In the genomic region with DNA sequence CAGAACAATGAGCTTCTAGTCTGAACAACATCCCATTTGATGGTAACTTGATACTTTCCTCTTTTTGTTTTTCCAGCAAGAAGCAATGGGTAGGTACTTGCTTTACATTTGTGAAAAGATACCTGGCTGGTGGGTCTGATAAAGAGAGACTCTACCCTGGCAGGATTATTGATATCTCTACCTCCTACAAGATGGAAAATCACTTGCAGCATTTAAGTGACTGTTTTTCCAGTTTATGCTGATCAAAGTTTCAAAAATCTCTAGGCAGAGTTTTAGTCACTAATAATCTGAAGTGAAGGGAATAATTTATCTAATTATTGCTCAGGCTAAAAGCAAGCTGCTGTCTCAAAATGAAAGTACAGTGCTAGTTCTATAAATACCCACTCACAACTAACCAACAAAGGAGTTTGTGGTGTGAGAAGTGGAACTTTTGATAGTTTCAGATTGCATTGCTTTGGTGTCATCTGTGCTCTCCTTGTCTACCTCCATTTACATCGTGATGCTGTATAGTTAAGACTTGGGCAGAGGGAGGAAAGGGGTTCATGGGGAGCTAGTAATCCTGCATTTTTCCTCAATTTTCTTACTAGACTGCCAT, we compare ENCODE assay signal across 8 cellular contexts.
DNase-seq lines count a peak whose midpoint lies in the region; ATAC-seq and TF ChIP-seq lines count a peak whose summit lies in the region.

No MANE protein-coding gene starts in this region.

- DNase-seq in GM13976 (ENCODE audit: low spot score) (peak; percentile 31), lower lobe of right lung (no peak), GF-D8 (lab: John Stamatoyannopoulos, UW) (no peak), RKO (ENCODE audit: low spot score) (no peak), NCI-H69 (lab: John Stamatoyannopoulos, UW) (no peak)
- no peak for DNase-seq in activated effector memory CD4-positive, alpha-beta T cell treated with Interleukin-2 at 50 U/mL for 16 hours

- H3K4me3 ChIP-seq in lower lobe of right lung, result no peak overlapping the region

- no peaks in the 10 kb centered on the region for H3K27me3 ChIP-seq in lower lobe of right lung (ENCODE audit: low read depth)

- H3K36me3 ChIP-seq in lower lobe of right lung, result no peaks in the 10 kb centered on the region

- peak; percentile 96 for ATAC-seq in GM19468 (IDR thresholded peaks at IDR 0.05; ENCODE audit: extremely low read depth, unreplicated experiment)
- ATAC-seq in HG03457 (IDR thresholded peaks at IDR 0.05; ENCODE audit: unreplicated experiment), result peak; percentile 55
- no peak for ATAC-seq in lower lobe of right lung

- TF ChIP-seq CTCF in GM13976 (IDR thresholded peaks at IDR 0.05; ENCODE audit: borderline replicate concordance, control extremely low read depth, extremely low read depth, insufficient read depth, missing control alignments), result no peak
- no peak for TF ChIP-seq CTCF in lower lobe of right lung (IDR thresholded peaks at IDR 0.05)

- H3K27ac ChIP-seq in lower lobe of right lung, result peak overlapping the region; percentile 7

- intact Hi-C loops in lower lobe of right lung (cut with DNase I), result loop anchor here (10.0 kb wide), 1 partner anchor 248 kb away; no protein-coding TSS in a partner anchor

- H3K9me3 ChIP-seq in lower lobe of right lung, result no peaks in the 10 kb centered on the region

- no peaks in the 10 kb centered on the region for H3K4me1 ChIP-seq in lower lobe of right lung

- in situ Hi-C loops in GM13976 (cut with MboI; ENCODE audit: low sequenced_read_pairs, unreplicated experiment), result loop anchor here (10.0 kb wide), 1 partner anchor 238 kb away; no protein-coding TSS in a partner anchor

Comparison
In these comparisons a context has a peak if more than half of its experiments do, and no peak if none do; other contexts are left out.
1. ATAC-seq: peak in GM19468 (single experiment) and HG03457 (single experiment); none in lower lobe of right lung (0 of 2).